11 cellular contexts compared by ENCODE assay signal in the genomic region with DNA sequence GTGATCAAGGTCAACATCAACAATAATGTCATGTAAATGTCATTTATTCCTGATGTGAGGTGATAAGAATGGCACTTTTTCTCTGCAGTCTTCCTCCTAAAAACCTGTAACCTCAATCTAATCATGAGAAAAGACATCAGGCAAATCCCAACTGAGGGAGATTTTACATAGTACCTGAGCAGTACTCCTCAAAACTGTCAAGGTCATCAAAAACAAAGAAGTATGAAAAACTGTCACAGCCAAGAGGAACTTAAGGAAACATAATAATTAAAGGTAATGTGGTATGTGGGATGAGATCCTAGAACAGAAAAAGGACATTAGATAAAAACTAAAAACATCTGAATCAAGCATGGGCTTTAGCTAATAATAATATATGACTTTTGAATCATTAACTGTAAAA.
"Had no signal": no experiment of that assay in that cellular context is flagged by ENCODE, and none has a peak within 500 bp of the region (broad histone marks: within the 10 kb centered on the region; RNA-seq: fewer than 3 reads in every experiment).

No MANE protein-coding gene starts in this region.

- ATAC-seq: GM23338, HCT116 had no signal

- H3K36me3 ChIP-seq: HAP-1 had no signal

- H2AFZ ChIP-seq: GM23248, GM23338 had no signal

- H3K4me1 ChIP-seq: HAP-1 had no signal

- H3K4me3 ChIP-seq: GM23248, GM23338, HAP-1 had no signal

- H3K9ac ChIP-seq: GM23248 had no signal

- H3K4me2 ChIP-seq: GM23338 had no signal

- FAIRE-seq: H1, H54 had no signal

- DNase-seq: GM23248, GOT3, H7, H9, HCEC 1CT, HFFc6 had no signal

- H3K9me3 ChIP-seq: HAP-1 had no signal

- H3K27ac ChIP-seq: GM23248 had no signal
